ENCODE assay signal across 22 cellular contexts in genomic region chr9:89532944-89533343, GRCh38. TPM values are rescaled to one million over a fixed set of nuclear protein-coding genes. Genes with fewer than 3 reads are reported as not detected.
DNase-seq lines count a peak whose midpoint lies in the region; ATAC-seq and TF ChIP-seq lines count a peak whose summit lies in the region.
"Had no signal": no experiment of that assay in that cellular context is flagged by ENCODE, and none has a peak within 500 bp of the region (broad histone marks: within the 10 kb centered on the region; RNA-seq: fewer than 3 reads in every experiment).

No MANE protein-coding gene starts in this region.

- H3K9me2 ChIP-seq in OCI-LY7 (ENCODE audit: insufficient read depth, low read length) = no peaks in the 10 kb centered on the region

- H3K27ac ChIP-seq in CD8-positive, alpha-beta memory T cell (ENCODE audit: low read depth, low read length) = no peak overlapping the region
- H3K27ac ChIP-seq in OCI-LY7 (ENCODE audit: low read depth, low read length, poor library complexity, severe bottlenecking) = no peak overlapping the region
- H3K27ac ChIP-seq: 22Rv1, brain microvascular endothelial cell, colonic mucosa, stomach, upper lobe of right lung, WERI-Rb-1 had no signal

- DNase-seq in T-helper 1 cell (no peak), RPMI8226 (no peak), OCI-LY7 (ENCODE audit: low spot score) (no peak)
- no peak for DNase-seq in CD8-positive, alpha-beta memory T cell
- no peak for DNase-seq in activated naive CD8-positive, alpha-beta T cell treated with anti-CD3 and anti-CD28 coated beads for 36 hours
- DNase-seq in naive thymus-derived CD8-positive, alpha-beta T cell = no peak
- DNase-seq: brain microvascular endothelial cell, colonic mucosa, H9, NCI-H1930, NCI-H226, PC-3, upper lobe of right lung, WERI-Rb-1 had no signal

- no peak overlapping the region for H3K4me3 ChIP-seq in CD8-positive, alpha-beta memory T cell (ENCODE audit: low read length)
- no peak overlapping the region for H3K4me3 ChIP-seq in OCI-LY7 (ENCODE audit: low read depth, low read length, poor library complexity, severe bottlenecking)
- H3K4me3 ChIP-seq: colonic mucosa, K562, stomach, upper lobe of right lung had no signal

- no peaks in the 10 kb centered on the region for H3K9me3 ChIP-seq in CD8-positive, alpha-beta memory T cell (ENCODE audit: low read length)
- H3K9me3 ChIP-seq in OCI-LY7 (ENCODE audit: low read length) = no peaks in the 10 kb centered on the region; the same call in 1 of the 2 replicates
- H3K9me3 ChIP-seq: colonic mucosa, stomach, upper lobe of right lung had no signal

- H3K36me3 ChIP-seq in CD8-positive, alpha-beta memory T cell (ENCODE audit: insufficient read depth, low read length) = no peaks in the 10 kb centered on the region
- H3K36me3 ChIP-seq in OCI-LY7 (ENCODE audit: insufficient read depth, low read length) = no peaks in the 10 kb centered on the region
- H3K36me3 ChIP-seq: brain microvascular endothelial cell, colonic mucosa, stomach, upper lobe of right lung, WERI-Rb-1 had no signal

- H3K4me1 ChIP-seq in CD8-positive, alpha-beta memory T cell (ENCODE audit: insufficient read depth, low read length) = peaks cover 98% of the 10 kb centered on the region
- H3K4me1 ChIP-seq in OCI-LY7 (ENCODE audit: insufficient read depth, low read length, poor library complexity, severe bottlenecking) = peaks cover 19% of the 10 kb centered on the region
- H3K4me1 ChIP-seq: colonic mucosa had no signal

- no peaks in the 10 kb centered on the region for H3K79me2 ChIP-seq in OCI-LY7 (ENCODE audit: insufficient read depth, low read depth, low read length)

- H3K4me3 Mint-ChIP-seq in T-helper 1 cell treated with Interleukin-12 subunit alpha and Interleukin-12 subunit beta and Interleukin-4 antibody, amounts not matched to agents 30 μg/mL and 1 μg/mL, for 36 hours = no peak overlapping the region
- peak overlapping the region in 2 of 7 donors; percentile 8 to 22 for H3K4me3 Mint-ChIP-seq in CD8-positive, alpha-beta memory T cell
- H3K4me3 Mint-ChIP-seq in activated naive CD8-positive, alpha-beta T cell treated with anti-CD3 and anti-CD28 coated beads for 36 hours = peak overlapping the region; percentile 25
- H3K4me3 Mint-ChIP-seq in naive thymus-derived CD8-positive, alpha-beta T cell = peak overlapping the region in 7 of 10 donors; percentile 10 to 89 (median 48)
- H3K4me3 Mint-ChIP-seq: H9, mesothelial cell of epicardium, neural crest cell had no signal

- peaks cover 12% of the 10 kb centered on the region for H3K36me3 Mint-ChIP-seq in T-helper 1 cell treated with Interleukin-12 subunit alpha and Interleukin-12 subunit beta and Interleukin-4 antibody, amounts not matched to agents 30 μg/mL and 1 μg/mL, for 36 hours (ENCODE audit: low read depth)
- H3K36me3 Mint-ChIP-seq in CD8-positive, alpha-beta memory T cell = no peaks in the 10 kb centered on the region
- peaks cover 19% of the 10 kb centered on the region for H3K36me3 Mint-ChIP-seq in activated naive CD8-positive, alpha-beta T cell treated with anti-CD3 and anti-CD28 coated beads for 36 hours
- peaks cover 0 to 2% (median 0%) of the 10 kb centered on the region in 3 donors for H3K36me3 Mint-ChIP-seq in naive thymus-derived CD8-positive, alpha-beta T cell
- H3K36me3 Mint-ChIP-seq: mesothelial cell of epicardium had no signal

- intact Hi-C loops in OCI-LY7 (cut with micrococcal nuclease; ENCODE audit: unreplicated experiment) = no loop called here

- TF ChIP-seq CTCF in OCI-LY7 (conservative IDR thresholded peaks at IDR 0.05; ENCODE audit: low read length) = no peak

- no peak overlapping the region for H2AFZ ChIP-seq in OCI-LY7 (ENCODE audit: low read length)

- peaks cover 4% of the 10 kb centered on the region for H3K9me3 Mint-ChIP-seq in T-helper 1 cell treated with Interleukin-12 subunit alpha and Interleukin-12 subunit beta and Interleukin-4 antibody, amounts not matched to agents 30 μg/mL and 1 μg/mL, for 36 hours
- no peaks in the 10 kb centered on the region for H3K9me3 Mint-ChIP-seq in CD8-positive, alpha-beta memory T cell
- H3K9me3 Mint-ChIP-seq in activated naive CD8-positive, alpha-beta T cell treated with anti-CD3 and anti-CD28 coated beads for 36 hours = peaks cover 10% of the 10 kb centered on the region
- peaks cover 0 to 4% (median 2%) of the 10 kb centered on the region in 9 donors for H3K9me3 Mint-ChIP-seq in naive thymus-derived CD8-positive, alpha-beta T cell
- H3K9me3 Mint-ChIP-seq: neural crest cell had no signal

- H3K4me1 Mint-ChIP-seq in T-helper 1 cell treated with Interleukin-12 subunit alpha and Interleukin-12 subunit beta and Interleukin-4 antibody, amounts not matched to agents 30 μg/mL and 1 μg/mL, for 36 hours (ENCODE audit: low read depth) = peaks cover 93% of the 10 kb centered on the region
- peaks cover 92 to 99% (median 99%) of the 10 kb centered on the region in 3 donors for H3K4me1 Mint-ChIP-seq in CD8-positive, alpha-beta memory T cell
- peaks cover 94% of the 10 kb centered on the region for H3K4me1 Mint-ChIP-seq in activated naive CD8-positive, alpha-beta T cell treated with anti-CD3 and anti-CD28 coated beads for 36 hours
- peaks cover 70 to 99% (median 98%) of the 10 kb centered on the region in 4 donors for H3K4me1 Mint-ChIP-seq in naive thymus-derived CD8-positive, alpha-beta T cell

- no peaks in the 10 kb centered on the region for H3K27me3 Mint-ChIP-seq in T-helper 1 cell treated with Interleukin-12 subunit alpha and Interleukin-12 subunit beta and Interleukin-4 antibody, amounts not matched to agents 30 μg/mL and 1 μg/mL, for 36 hours (ENCODE audit: low read depth)
- no peaks in the 10 kb centered on the region for H3K27me3 Mint-ChIP-seq in CD8-positive, alpha-beta memory T cell
- H3K27me3 Mint-ChIP-seq in activated naive CD8-positive, alpha-beta T cell treated with anti-CD3 and anti-CD28 coated beads for 36 hours = no peaks in the 10 kb centered on the region
- no peaks in the 10 kb centered on the region for H3K27me3 Mint-ChIP-seq in naive thymus-derived CD8-positive, alpha-beta T cell
- H3K27me3 Mint-ChIP-seq: progenitor cell of endocrine pancreas had no signal

- no peak overlapping the region for H3K4me2 ChIP-seq in OCI-LY7 (ENCODE audit: low read length)

- no peaks in the 10 kb centered on the region for H4K20me1 ChIP-seq in OCI-LY7 (ENCODE audit: insufficient read depth, low read length)

- H3K27ac Mint-ChIP-seq in T-helper 1 cell treated with Interleukin-12 subunit alpha and Interleukin-12 subunit beta and Interleukin-4 antibody, amounts not matched to agents 30 μg/mL and 1 μg/mL, for 36 hours = peak overlapping the region; percentile 56
- H3K27ac Mint-ChIP-seq in CD8-positive, alpha-beta memory T cell = peak overlapping the region in 7 of 8 donors; percentile 64 to 96 (median 80)
- peak overlapping the region; percentile 85 for H3K27ac Mint-ChIP-seq in activated naive CD8-positive, alpha-beta T cell treated with anti-CD3 and anti-CD28 coated beads for 36 hours
- peak overlapping the region; percentile 61 to 95 (median 88) for H3K27ac Mint-ChIP-seq in naive thymus-derived CD8-positive, alpha-beta T cell
- H3K27ac Mint-ChIP-seq: mesothelial cell of epicardium, progenitor cell of endocrine pancreas had no signal

- no peaks in the 10 kb centered on the region for H3K27me3 ChIP-seq in CD8-positive, alpha-beta memory T cell (ENCODE audit: insufficient read depth, low read length, poor library complexity, severe bottlenecking)
- H3K27me3 ChIP-seq: brain microvascular endothelial cell, colonic mucosa, stomach, upper lobe of right lung had no signal

- POLR2A ChIA-PET in CD8-positive, alpha-beta memory T cell (lab: Charles Lee) = no interaction called here
- POLR2A ChIA-PET in naive thymus-derived CD8-positive, alpha-beta T cell (lab: Charles Lee) = interaction anchor here (1.2 to 8.3 kb wide), 8 partner anchors 11 to 160 kb away, joined by 3 to 63 read pairs (median 4); no protein-coding TSS in a partner anchor
- POLR2A ChIA-PET in OCI-LY7 (lab: Charles Lee) = interaction anchor here (1.0 kb wide), 1 partner anchor 18 kb away, joined by 3 read pairs; no protein-coding TSS in a partner anchor

- CTCF ChIA-PET in CD8-positive, alpha-beta memory T cell (lab: Charles Lee) = interaction anchor here (0.8 to 4.2 kb wide), 3 partner anchors 16 to 109 kb away, joined by 3 to 25 read pairs (median 3); no protein-coding TSS in a partner anchor
- CTCF ChIA-PET in OCI-LY7 (lab: Charles Lee; ENCODE audit: unreplicated experiment) = no interaction called here

- BruUV-seq in OCI-LY7 (replicated peaks; lab: Mats Ljungman, UMichigan) = no TSS peak

- ATAC-seq in naive thymus-derived CD8-positive, alpha-beta T cell = no peak
- ATAC-seq in GM18861 (IDR thresholded peaks at IDR 0.05; ENCODE audit: unreplicated experiment) = no peak
- ATAC-seq: K562, PC-3, upper lobe of right lung had no signal

RNA-seq across cellular contexts. Expression of gene SEMA4D, which starts 35.0 kb away (rescaled TPM):
- total RNA-seq in CD8-positive, alpha-beta memory T cell = 100 to 1,000 TPM; 238 to 243 TPM
- 227 TPM for polyA plus RNA-seq in CD8-positive, alpha-beta memory T cell
- total RNA-seq in activated naive CD8-positive, alpha-beta T cell treated with anti-CD3 and anti-CD28 coated beads for 36 hours = 100 to 1,000 TPM; 239 to 245 TPM
- total RNA-seq in naive thymus-derived CD8-positive, alpha-beta T cell = 100 to 1,000 TPM; 565 to 573 TPM
- 100 to 1,000 TPM; 154 to 359 (median 176) TPM for polyA plus RNA-seq in naive thymus-derived CD8-positive, alpha-beta T cell
- total RNA-seq in OCI-LY7 (2014; rRNA removed; shearing (Covaris generic)) = 28.5 and 33.7 TPM in 2 replicates
- total RNA-seq in OCI-LY7 (2022) = 52.8 and 60.5 TPM in 2 replicates
